In the genomic region with DNA sequence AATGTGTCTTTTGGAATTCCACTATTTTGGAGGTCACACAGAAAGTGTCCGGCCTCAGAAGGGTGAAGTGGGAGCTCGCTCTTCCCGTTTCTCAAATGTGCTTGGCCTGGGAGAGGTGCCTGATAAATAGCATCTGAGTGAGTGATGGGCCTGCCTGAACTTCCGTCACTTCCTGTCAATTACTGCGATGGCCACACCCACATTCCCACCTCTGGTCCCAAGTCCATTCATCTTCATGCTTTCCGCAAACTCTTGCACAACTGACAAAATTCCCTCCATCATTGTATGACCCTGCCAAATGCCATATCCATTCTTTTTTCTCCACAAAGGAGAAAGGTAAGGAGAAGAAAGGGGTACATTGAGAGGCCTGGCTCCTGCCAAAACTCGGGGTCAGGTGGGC, we compare ENCODE assay signal across 2 cellular contexts.
TF ChIP-seq lines count a peak whose summit lies in the region.

No MANE protein-coding gene starts in this region.

TF ChIP-seq in GM23338, 12 proteins besides CTCF, POLR2A, EP300 and RAD21 (continued from another document and continues in another):
- no peak for TF ChIP-seq POLR2AphosphoS5 (IDR thresholded peaks at IDR 0.05; ENCODE audit: low read depth)
- no peak for TF ChIP-seq CREB1 (CRISPR knock-in tag; IDR thresholded peaks at IDR 0.05; ENCODE audit: low read depth)
- TF ChIP-seq, protein P1, sequence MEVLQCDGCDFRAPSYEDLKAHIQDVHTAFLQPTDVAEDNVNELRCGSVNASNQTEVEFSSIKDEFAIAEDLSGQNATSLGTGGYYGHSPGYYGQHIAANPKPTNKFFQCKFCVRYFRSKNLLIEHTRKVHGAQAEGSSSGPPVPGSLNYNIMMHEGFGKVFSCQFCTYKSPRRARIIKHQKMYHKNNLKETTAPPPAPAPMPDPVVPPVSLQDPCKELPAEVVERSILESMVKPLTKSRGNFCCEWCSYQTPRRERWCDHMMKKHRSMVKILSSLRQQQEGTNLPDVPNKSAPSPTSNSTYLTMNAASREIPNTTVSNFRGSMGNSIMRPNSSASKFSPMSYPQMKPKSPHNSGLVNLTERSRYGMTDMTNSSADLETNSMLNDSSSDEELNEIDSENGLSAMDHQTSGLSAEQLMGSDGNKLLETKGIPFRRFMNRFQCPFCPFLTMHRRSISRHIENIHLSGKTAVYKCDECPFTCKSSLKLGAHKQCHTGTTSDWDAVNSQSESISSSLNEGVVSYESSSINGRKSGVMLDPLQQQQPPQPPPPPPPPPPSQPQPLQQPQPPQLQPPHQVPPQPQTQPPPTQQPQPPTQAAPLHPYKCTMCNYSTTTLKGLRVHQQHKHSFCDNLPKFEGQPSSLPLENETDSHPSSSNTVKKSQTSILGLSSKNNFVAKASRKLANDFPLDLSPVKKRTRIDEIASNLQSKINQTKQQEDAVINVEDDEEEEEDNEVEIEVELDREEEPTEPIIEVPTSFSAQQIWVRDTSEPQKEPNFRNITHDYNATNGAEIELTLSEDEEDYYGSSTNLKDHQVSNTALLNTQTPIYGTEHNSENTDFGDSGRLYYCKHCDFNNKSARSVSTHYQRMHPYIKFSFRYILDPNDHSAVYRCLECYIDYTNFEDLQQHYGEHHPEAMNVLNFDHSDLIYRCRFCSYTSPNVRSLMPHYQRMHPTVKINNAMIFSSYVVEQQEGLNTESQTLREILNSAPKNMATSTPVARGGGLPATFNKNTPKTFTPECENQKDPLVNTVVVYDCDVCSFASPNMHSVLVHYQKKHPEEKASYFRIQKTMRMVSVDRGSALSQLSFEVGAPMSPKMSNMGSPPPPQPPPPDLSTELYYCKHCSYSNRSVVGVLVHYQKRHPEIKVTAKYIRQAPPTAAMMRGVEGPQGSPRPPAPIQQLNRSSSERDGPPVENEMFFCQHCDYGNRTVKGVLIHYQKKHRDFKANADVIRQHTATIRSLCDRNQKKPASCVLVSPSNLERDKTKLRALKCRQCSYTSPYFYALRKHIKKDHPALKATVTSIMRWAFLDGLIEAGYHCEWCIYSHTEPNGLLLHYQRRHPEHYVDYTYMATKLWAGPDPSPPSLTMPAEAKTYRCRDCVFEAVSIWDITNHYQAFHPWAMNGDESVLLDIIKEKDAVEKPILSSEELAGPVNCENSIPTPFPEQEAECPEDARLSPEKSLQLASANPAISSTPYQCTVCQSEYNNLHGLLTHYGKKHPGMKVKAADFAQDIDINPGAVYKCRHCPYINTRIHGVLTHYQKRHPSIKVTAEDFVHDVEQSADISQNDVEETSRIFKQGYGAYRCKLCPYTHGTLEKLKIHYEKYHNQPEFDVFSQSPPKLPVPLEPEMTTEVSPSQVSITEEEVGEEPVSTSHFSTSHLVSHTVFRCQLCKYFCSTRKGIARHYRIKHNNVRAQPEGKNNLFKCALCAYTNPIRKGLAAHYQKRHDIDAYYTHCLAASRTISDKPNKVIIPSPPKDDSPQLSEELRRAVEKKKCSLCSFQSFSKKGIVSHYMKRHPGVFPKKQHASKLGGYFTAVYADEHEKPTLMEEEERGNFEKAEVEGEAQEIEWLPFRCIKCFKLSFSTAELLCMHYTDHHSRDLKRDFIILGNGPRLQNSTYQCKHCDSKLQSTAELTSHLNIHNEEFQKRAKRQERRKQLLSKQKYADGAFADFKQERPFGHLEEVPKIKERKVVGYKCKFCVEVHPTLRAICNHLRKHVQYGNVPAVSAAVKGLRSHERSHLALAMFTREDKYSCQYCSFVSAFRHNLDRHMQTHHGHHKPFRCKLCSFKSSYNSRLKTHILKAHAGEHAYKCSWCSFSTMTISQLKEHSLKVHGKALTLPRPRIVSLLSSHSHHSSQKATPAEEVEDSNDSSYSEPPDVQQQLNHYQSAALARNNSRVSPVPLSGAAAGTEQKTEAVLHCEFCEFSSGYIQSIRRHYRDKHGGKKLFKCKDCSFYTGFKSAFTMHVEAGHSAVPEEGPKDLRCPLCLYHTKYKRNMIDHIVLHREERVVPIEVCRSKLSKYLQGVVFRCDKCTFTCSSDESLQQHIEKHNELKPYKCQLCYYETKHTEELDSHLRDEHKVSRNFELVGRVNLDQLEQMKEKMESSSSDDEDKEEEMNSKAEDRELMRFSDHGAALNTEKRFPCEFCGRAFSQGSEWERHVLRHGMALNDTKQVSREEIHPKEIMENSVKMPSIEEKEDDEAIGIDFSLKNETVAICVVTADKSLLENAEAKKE (CRISPR knock-in tag; IDR thresholded peaks at IDR 0.05), result no peak
- TF ChIP-seq, protein P2, sequence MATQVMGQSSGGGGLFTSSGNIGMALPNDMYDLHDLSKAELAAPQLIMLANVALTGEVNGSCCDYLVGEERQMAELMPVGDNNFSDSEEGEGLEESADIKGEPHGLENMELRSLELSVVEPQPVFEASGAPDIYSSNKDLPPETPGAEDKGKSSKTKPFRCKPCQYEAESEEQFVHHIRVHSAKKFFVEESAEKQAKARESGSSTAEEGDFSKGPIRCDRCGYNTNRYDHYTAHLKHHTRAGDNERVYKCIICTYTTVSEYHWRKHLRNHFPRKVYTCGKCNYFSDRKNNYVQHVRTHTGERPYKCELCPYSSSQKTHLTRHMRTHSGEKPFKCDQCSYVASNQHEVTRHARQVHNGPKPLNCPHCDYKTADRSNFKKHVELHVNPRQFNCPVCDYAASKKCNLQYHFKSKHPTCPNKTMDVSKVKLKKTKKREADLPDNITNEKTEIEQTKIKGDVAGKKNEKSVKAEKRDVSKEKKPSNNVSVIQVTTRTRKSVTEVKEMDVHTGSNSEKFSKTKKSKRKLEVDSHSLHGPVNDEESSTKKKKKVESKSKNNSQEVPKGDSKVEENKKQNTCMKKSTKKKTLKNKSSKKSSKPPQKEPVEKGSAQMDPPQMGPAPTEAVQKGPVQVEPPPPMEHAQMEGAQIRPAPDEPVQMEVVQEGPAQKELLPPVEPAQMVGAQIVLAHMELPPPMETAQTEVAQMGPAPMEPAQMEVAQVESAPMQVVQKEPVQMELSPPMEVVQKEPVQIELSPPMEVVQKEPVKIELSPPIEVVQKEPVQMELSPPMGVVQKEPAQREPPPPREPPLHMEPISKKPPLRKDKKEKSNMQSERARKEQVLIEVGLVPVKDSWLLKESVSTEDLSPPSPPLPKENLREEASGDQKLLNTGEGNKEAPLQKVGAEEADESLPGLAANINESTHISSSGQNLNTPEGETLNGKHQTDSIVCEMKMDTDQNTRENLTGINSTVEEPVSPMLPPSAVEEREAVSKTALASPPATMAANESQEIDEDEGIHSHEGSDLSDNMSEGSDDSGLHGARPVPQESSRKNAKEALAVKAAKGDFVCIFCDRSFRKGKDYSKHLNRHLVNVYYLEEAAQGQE (IDR thresholded peaks at IDR 0.05; ENCODE audit: unreplicated experiment), result no peak
- TF ChIP-seq EZH2phosphoT487 (IDR thresholded peaks at IDR 0.05; ENCODE audit: unreplicated experiment), result no peak
- TF ChIP-seq JUNB (IDR thresholded peaks at IDR 0.05; ENCODE audit: unreplicated experiment), result no peak
- TF ChIP-seq ZNF114 (CRISPR knock-in tag; IDR thresholded peaks at IDR 0.05), result no peak
- TF ChIP-seq ZNF331 (CRISPR knock-in tag; IDR thresholded peaks at IDR 0.05; ENCODE audit: low read depth), result no peak
- TF ChIP-seq EZH2 (IDR thresholded peaks at IDR 0.05; ENCODE audit: low read depth, unreplicated experiment), result no peak
- TF ChIP-seq NANOG (IDR thresholded peaks at IDR 0.05; ENCODE audit: borderline replicate concordance), result no peak

TF ChIP-seq in K562, 482 proteins besides CTCF, POLR2A, EP300 and RAD21 (continued from another document):
- TF ChIP-seq CEBPG (CRISPR knock-in tag; IDR thresholded peaks at IDR 0.05) (peak; percentile 24; the same call in 1 of the 2 replicates), CEBPG (tag; conservative IDR thresholded peaks at IDR 0.05 in 1 of 2, IDR thresholded peaks at IDR 0.05 in 1 of 2) (no peak)
